In the genomic region with DNA sequence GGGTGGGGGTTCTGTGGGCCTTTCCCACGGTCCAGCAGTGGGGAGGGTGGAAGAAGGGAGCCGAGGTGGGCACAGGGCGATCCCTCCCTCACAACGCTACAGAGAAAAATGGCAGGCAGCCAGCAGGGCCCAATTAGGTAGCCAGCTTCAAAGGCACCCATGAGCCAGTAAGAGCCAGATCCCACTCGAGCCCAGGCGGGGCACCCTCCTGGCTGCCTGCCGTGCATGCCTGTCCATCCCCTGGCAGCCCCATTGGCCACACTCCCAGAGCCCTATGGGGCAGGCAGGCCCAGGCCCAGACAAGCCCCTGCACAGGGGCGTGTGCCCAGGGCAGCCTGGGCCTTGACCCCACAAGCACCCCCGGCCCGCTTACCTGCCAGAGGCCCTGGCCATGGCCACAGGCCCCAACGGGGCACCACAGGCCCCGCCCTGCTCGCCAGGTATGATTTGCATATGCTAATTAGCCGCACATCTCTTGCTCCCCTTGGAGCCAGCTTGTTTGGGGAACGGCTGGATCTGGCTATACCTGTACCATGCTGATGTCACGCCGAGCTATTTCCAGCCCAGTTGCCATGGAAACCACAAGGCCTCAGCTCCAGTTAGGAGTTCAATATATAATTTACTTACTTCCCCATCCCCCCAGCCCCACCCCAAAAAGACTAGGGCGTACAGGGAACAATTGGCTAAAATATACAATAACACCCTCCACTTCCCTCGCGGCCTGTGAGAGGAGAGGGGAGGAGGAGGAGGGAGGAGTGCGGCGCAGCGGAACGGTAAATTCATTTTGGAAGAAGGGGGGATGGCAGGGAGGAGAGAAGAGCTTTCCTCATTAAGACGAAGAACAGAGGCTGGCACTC, we compare ENCODE assay signal across 10 cellular contexts. TPM values are rescaled to one million over a fixed set of nuclear protein-coding genes. Genes with fewer than 3 reads are reported as not detected.
DNase-seq lines count a peak whose midpoint lies in the region; ATAC-seq and TF ChIP-seq lines count a peak whose summit lies in the region.
"Had no signal": no experiment of that assay in that cellular context is flagged by ENCODE, and none has a peak within 500 bp of the region (broad histone marks: within the 10 kb centered on the region; RNA-seq: fewer than 3 reads in every experiment).

No MANE protein-coding gene starts in this region.

- H3K4ac ChIP-seq in trophoblast cell (ENCODE audit: low read depth, low read length), result no peak overlapping the region

- peaks cover 2% of the 10 kb centered on the region for H3K27me3 Mint-ChIP-seq in activated naive CD8-positive, alpha-beta T cell treated with anti-CD3 and anti-CD28 coated beads, Interleukin-2, amount 10 ng/mL, durations not matched to agents 7 days and 5 days
- H3K27me3 Mint-ChIP-seq in activated naive CD8-positive, alpha-beta T cell treated with anti-CD3 and anti-CD28 coated beads, Interleukin-2, amount 50 U/mL, for 24 hours, result peaks cover 4% of the 10 kb centered on the region

- no peaks in the 10 kb centered on the region for H3K36me3 ChIP-seq in RWPE2 (ENCODE audit: low read depth)
- no peaks in the 10 kb centered on the region for H3K36me3 ChIP-seq in trophoblast cell (ENCODE audit: control insufficient read depth in 1 of 2, insufficient read depth in 2 of 2, low read length in 2 of 2)
- H3K36me3 ChIP-seq: ovary had no signal

- H3K4me1 ChIP-seq in RWPE2 (ENCODE audit: insufficient read depth, poor library complexity, severe bottlenecking) (peaks cover 42% of the 10 kb centered on the region), trophoblast cell (ENCODE audit: control insufficient read depth in 1 of 2, insufficient read depth in 2 of 2, low read length in 2 of 2) (peaks cover 14 to 19% of the 10 kb centered on the region in 2 experiments)

- H3K4me3 ChIP-seq in RWPE2 (ENCODE audit: severe bottlenecking), result no peak overlapping the region
- no peak overlapping the region for H3K4me3 ChIP-seq in trophoblast cell (ENCODE audit: low read depth, low read length)
- H3K4me3 ChIP-seq: ovary had no signal

- no peak overlapping the region for H4K8ac ChIP-seq in trophoblast cell (ENCODE audit: low read depth, low read length)

- no peak overlapping the region for H2BK120ac ChIP-seq in trophoblast cell (ENCODE audit: insufficient read depth, low read length, poor library complexity)

- no peak overlapping the region for H3K4me3 Mint-ChIP-seq in activated naive CD8-positive, alpha-beta T cell treated with anti-CD3 and anti-CD28 coated beads, Interleukin-2, amount 10 ng/mL, durations not matched to agents 7 days and 5 days
- H3K4me3 Mint-ChIP-seq in activated naive CD8-positive, alpha-beta T cell treated with anti-CD3 and anti-CD28 coated beads, Interleukin-2, amount 50 U/mL, for 24 hours, result no peak overlapping the region

- no peak overlapping the region for H3K23ac ChIP-seq in trophoblast cell (ENCODE audit: low read length)

- H2BK5ac ChIP-seq in trophoblast cell (ENCODE audit: low read depth, low read length, poor library complexity), result no peak overlapping the region

- no peak overlapping the region for H3K14ac ChIP-seq in trophoblast cell (ENCODE audit: low read length)

- no peak for TF ChIP-seq CTCF in RWPE2 (IDR thresholded peaks at IDR 0.05; ENCODE audit: poor library complexity, severe bottlenecking)

- H3K9me3 Mint-ChIP-seq in activated naive CD8-positive, alpha-beta T cell treated with anti-CD3 and anti-CD28 coated beads, Interleukin-2, amount 10 ng/mL, durations not matched to agents 7 days and 5 days, result no peaks in the 10 kb centered on the region
- no peaks in the 10 kb centered on the region for H3K9me3 Mint-ChIP-seq in activated naive CD8-positive, alpha-beta T cell treated with anti-CD3 and anti-CD28 coated beads, Interleukin-2, amount 50 U/mL, for 24 hours

- no peak overlapping the region for H3K18ac ChIP-seq in trophoblast cell (ENCODE audit: low read length)

- no peak overlapping the region for H2AFZ ChIP-seq in trophoblast cell (ENCODE audit: insufficient read depth, low read length, poor library complexity)

- peak overlapping the region; percentile 42 for H3K27ac Mint-ChIP-seq in activated naive CD8-positive, alpha-beta T cell treated with anti-CD3 and anti-CD28 coated beads, Interleukin-2, amount 10 ng/mL, durations not matched to agents 7 days and 5 days
- H3K27ac Mint-ChIP-seq in activated naive CD8-positive, alpha-beta T cell treated with anti-CD3 and anti-CD28 coated beads, Interleukin-2, amount 50 U/mL, for 24 hours, result no peak overlapping the region

- H3K27me3 ChIP-seq in RWPE2 (ENCODE audit: insufficient read depth, poor library complexity, severe bottlenecking) (no peaks in the 10 kb centered on the region), trophoblast cell (ENCODE audit: insufficient read depth, low read length) (no peaks in the 10 kb centered on the region)
- H3K27me3 ChIP-seq: ovary had no signal

- H3K4me2 ChIP-seq in trophoblast cell (ENCODE audit: low read length), result no peak overlapping the region

- no peak overlapping the region for H2BK12ac ChIP-seq in trophoblast cell (ENCODE audit: low read length)

- H4K12ac ChIP-seq in trophoblast cell (ENCODE audit: low read depth, low read length), result no peak overlapping the region

- no peaks in the 10 kb centered on the region for H3K36me3 Mint-ChIP-seq in activated naive CD8-positive, alpha-beta T cell treated with anti-CD3 and anti-CD28 coated beads, Interleukin-2, amount 10 ng/mL, durations not matched to agents 7 days and 5 days
- no peaks in the 10 kb centered on the region for H3K36me3 Mint-ChIP-seq in activated naive CD8-positive, alpha-beta T cell treated with anti-CD3 and anti-CD28 coated beads, Interleukin-2, amount 50 U/mL, for 24 hours (ENCODE audit: low read depth)

- H3K79me1 ChIP-seq in trophoblast cell (ENCODE audit: low read length), result peaks cover 5% of the 10 kb centered on the region

- WGBS in trophoblast cell (ENCODE audit: extremely low coverage, insufficient coverage, insufficient read length), result no CpG with 5 or more reads among the region's 25 CpGs

- no peak for DNase-seq in activated naive CD8-positive, alpha-beta T cell treated with anti-CD3 and anti-CD28 coated beads, Interleukin-2, amount 10 ng/mL, durations not matched to agents 7 days and 5 days
- no peak for DNase-seq in activated naive CD8-positive, alpha-beta T cell treated with anti-CD3 and anti-CD28 coated beads, Interleukin-2, amount 50 U/mL, for 24 hours
- DNase-seq in RWPE2 (ENCODE audit: low spot score) (no peak), kidney tubule cell (ENCODE audit: low spot score) (peak; percentile 17), ureter (ENCODE audit: low spot score) (peak; percentile 71), mucosa of gallbladder (ENCODE audit: low spot score) (no peak), trophoblast cell (no peak)
- DNase-seq: NCI-H1048 had no signal

- no peak for ATAC-seq in activated naive CD8-positive, alpha-beta T cell treated with anti-CD3 and anti-CD28 coated beads, Interleukin-2, amount 10 ng/mL, durations not matched to agents 7 days and 5 days (ENCODE audit: low read depth)
- no peak for ATAC-seq in activated naive CD8-positive, alpha-beta T cell treated with anti-CD3 and anti-CD28 coated beads, Interleukin-2, amount 50 U/mL, for 24 hours
- peak; percentile 40 for ATAC-seq in RWPE2 (ENCODE audit: low read depth)
- no peak for ATAC-seq in GM18867 (IDR thresholded peaks at IDR 0.05; ENCODE audit: unreplicated experiment)

- no peak overlapping the region for H4K91ac ChIP-seq in trophoblast cell (ENCODE audit: low read depth, low read length)

- H3K79me2 ChIP-seq in trophoblast cell (ENCODE audit: control insufficient read depth, insufficient read depth, low read length, poor library complexity), result no peaks in the 10 kb centered on the region

- H3K27ac ChIP-seq in RWPE2 (ENCODE audit: poor library complexity, severe bottlenecking), result peak overlapping the region; percentile 41
- no peak overlapping the region for H3K27ac ChIP-seq in trophoblast cell (ENCODE audit: low read depth, low read length)
- H3K27ac ChIP-seq: ovary had no signal

- H3K4me1 Mint-ChIP-seq in activated naive CD8-positive, alpha-beta T cell treated with anti-CD3 and anti-CD28 coated beads, Interleukin-2, amount 10 ng/mL, durations not matched to agents 7 days and 5 days, result peaks cover 28% of the 10 kb centered on the region
- H3K4me1 Mint-ChIP-seq in activated naive CD8-positive, alpha-beta T cell treated with anti-CD3 and anti-CD28 coated beads, Interleukin-2, amount 50 U/mL, for 24 hours, result peaks cover 32% of the 10 kb centered on the region

- no peak overlapping the region for H2AK5ac ChIP-seq in trophoblast cell (ENCODE audit: low read length)

- H3K9me3 ChIP-seq in RWPE2 (ENCODE audit: severe bottlenecking), result no peaks in the 10 kb centered on the region
- no peaks in the 10 kb centered on the region for H3K9me3 ChIP-seq in trophoblast cell (ENCODE audit: insufficient read depth, low read depth, low read length)
- H3K9me3 ChIP-seq: ovary had no signal

- H3K9ac ChIP-seq in trophoblast cell (ENCODE audit: low read length), result no peak overlapping the region

- POLR2A ChIA-PET in activated naive CD8-positive, alpha-beta T cell treated with anti-CD3 and anti-CD28 coated beads, Interleukin-2, amount 10 ng/mL, durations not matched to agents 7 days and 5 days (lab: Charles Lee), result no interaction called here

RNA-seq across cellular contexts. Expression of a gene that starts 47.5 kb away (rescaled TPM):
- total RNA-seq in activated naive CD8-positive, alpha-beta T cell treated with anti-CD3 and anti-CD28 coated beads, Interleukin-2, amount 10 ng/mL, durations not matched to agents 7 days and 5 days, result 10 to 100 TPM; 77.0 to 87.4 TPM
- total RNA-seq in ureter (64.9 TPM), mucosa of gallbladder (50.2 TPM)
- 13.8 and 14.7 TPM in 2 replicates for polyA plus RNA-seq in trophoblast cell (2013)

Comparison
In these comparisons a context has a peak if more than half of its experiments do, and no peak if none do; other contexts are left out.
1. DNase-seq: peak in kidney tubule cell (single experiment) and ureter (single experiment); none in activated naive CD8-positive, alpha-beta T cell treated with anti-CD3 and anti-CD28 coated beads, Interleukin-2, amount 10 ng/mL, durations not matched to agents 7 days and 5 days (single experiment), activated naive CD8-positive, alpha-beta T cell treated with anti-CD3 and anti-CD28 coated beads, Interleukin-2, amount 50 U/mL, for 24 hours (single experiment), RWPE2 (single experiment), mucosa of gallbladder (single experiment) and trophoblast cell (0 of 2).